Comparison of ENCODE assay signal across 24 cellular contexts in genomic region chr10:52319926-52320325, GRCh38. TPM values are rescaled to one million over a fixed set of nuclear protein-coding genes. Genes with fewer than 3 reads are reported as not detected.
A peak's percentile ranks its signal among the peaks of the same experiment; 100 is the strongest.
DNase-seq lines count a peak whose midpoint lies in the region; ATAC-seq and TF ChIP-seq lines count a peak whose summit lies in the region.
"Had no signal": no experiment of that assay in that cellular context is flagged by ENCODE, and none has a peak within 500 bp of the region (broad histone marks: within the 10 kb centered on the region; RNA-seq: fewer than 3 reads in every experiment).

No MANE protein-coding gene starts in this region.

- peak overlapping the region; percentile 97 for H2BK120ac ChIP-seq in IMR-90 (ENCODE audit: low read depth, low read length)

- H3K18ac ChIP-seq in IMR-90 (ENCODE audit: low read depth, low read length): peak overlapping the region; percentile 37

- peak overlapping the region; percentile 27; the same call in 1 of the 2 replicates for H3K14ac ChIP-seq in IMR-90 (replicated peaks; ENCODE audit: low read depth, low read length)

- dilution Hi-C loops in IMR-90 (cut with HindIII; ENCODE audit: low sequenced_read_pairs, unreplicated experiment): no loop called here

- peak overlapping the region; percentile 15; the same call in 1 of the 2 replicates for H4K5ac ChIP-seq in IMR-90 (ENCODE audit: low read depth, low read length)

- H3K4me1 ChIP-seq in IMR-90 (ENCODE audit: control insufficient read depth, insufficient read depth, low read length): peaks cover 4% of the 10 kb centered on the region; the same call in 1 of the 2 replicates

- 0 out of 2 replicates have a peak overlapping the region, but pooled peaks have one; percentile 17 for H2AK5ac ChIP-seq in IMR-90 (ENCODE audit: low read depth, low read length)

- no peak for TF ChIP-seq CTCF in AG10803 (conservative IDR thresholded peaks at IDR 0.05; ENCODE audit: low read length)
- TF ChIP-seq CTCF in IMR-90 (conservative IDR thresholded peaks at IDR 0.05; ENCODE audit: low read depth, low read length): no peak
- TF ChIP-seq CTCF in fibroblast of villous mesenchyme (IDR thresholded peaks at IDR 0.05; ENCODE audit: insufficient read depth, low read depth, low read length): no peak

- WGBS in IMR-90 (ENCODE audit: extremely low coverage in 2 of 2, insufficient read length in 1 of 2), 2 experiments: no CpG with 5 or more reads among the region's 2 CpGs

- H3K4me3 ChIP-seq in AG10803 (ENCODE audit: low read length) (no peak overlapping the region), IMR-90 (ENCODE audit: insufficient read depth, low read depth, low read length) (no peak overlapping the region), fibroblast of villous mesenchyme (ENCODE audit: low read depth, low read length) (no peak overlapping the region)
- H3K4me3 ChIP-seq: dorsolateral prefrontal cortex, ovary, thoracic aorta had no signal

- peak overlapping the region; percentile 89; the same call in 1 of the 2 replicates for H3K4ac ChIP-seq in IMR-90 (ENCODE audit: low read depth, low read length)

- H4K91ac ChIP-seq in IMR-90 (ENCODE audit: insufficient read depth, low read depth, low read length): peak overlapping the region; percentile 53

- no peak for TF ChIP-seq POLR2A in IMR-90 (IDR thresholded peaks at IDR 0.05; ENCODE audit: low read depth, low read length)

- no TSS peak for BruUV-seq in IMR-90 (replicated peaks; lab: Mats Ljungman, UMichigan)

- no peak for TF ChIP-seq RAD21 in IMR-90 (IDR thresholded peaks at IDR 0.05; ENCODE audit: low read length)

- H2AK9ac ChIP-seq in IMR-90 (replicated peaks; ENCODE audit: low read depth, low read length, poor library complexity): no peak overlapping the region

- peaks cover 0 to 20% of the 10 kb centered on the region in 2 experiments; a peak in 2 of 4 replicates for H3K79me1 ChIP-seq in IMR-90 (ENCODE audit: low read depth in 1 of 2, low read length in 2 of 2)

- no peaks in the 10 kb centered on the region for H3K27me3 ChIP-seq in IMR-90 (ENCODE audit: control insufficient read depth, insufficient read depth, low read length)
- H3K27me3 ChIP-seq: ovary had no signal

- H3K9me1 ChIP-seq in IMR-90 (ENCODE audit: insufficient read depth, low read length): 0 out of 2 replicates have a peak, but pooled peaks cover 2% of the 10 kb centered on the region

- H3K9ac ChIP-seq in IMR-90 (ENCODE audit: low read depth, low read length): no peak overlapping the region

- POLR2A ChIA-PET in IMR-90 (lab: Charles Lee; ENCODE audit: unreplicated experiment): no interaction called here

- H3K9me3 ChIP-seq in IMR-90 (ENCODE audit: control insufficient read depth, insufficient read depth, low read length): no peaks in the 10 kb centered on the region
- H3K9me3 ChIP-seq: ovary, thoracic aorta had no signal

- in situ Hi-C loops in IMR-90 (cut with MboI; ENCODE audit: low sequenced_read_pairs): no loop called here

- peak overlapping the region; percentile 13; the same call in 1 of the 2 replicates for H3K56ac ChIP-seq in IMR-90 (ENCODE audit: extremely low read depth, insufficient read depth, low read length)

- H3K36me3 ChIP-seq in IMR-90 (ENCODE audit: control insufficient read depth, insufficient read depth, low read length): peaks cover 6% of the 10 kb centered on the region; the same call in 1 of the 2 replicates
- H3K36me3 ChIP-seq: ovary, thoracic aorta had no signal

- CTCF ChIA-PET in IMR-90 (lab: Yijun Ruan, JAX): interaction anchor here (0.6 to 3.4 kb wide), 4 partner anchors 12 to 171 kb away, joined by 3 to 16 read pairs (median 4); no protein-coding TSS in a partner anchor

- H2BK15ac ChIP-seq in IMR-90 (ENCODE audit: low read depth, low read length): peak overlapping the region; percentile 33; the same call in 1 of the 3 replicates

- DNase-seq in AG10803 (ENCODE audit: low read depth) (peak; percentile 48), IMR-90 (peak; percentile 68), amniotic epithelial cell (ENCODE audit: low read depth) (peak; percentile 74), fibroblast of villous mesenchyme (ENCODE audit: low read depth) (peak; percentile 21), T-helper 2 cell (no peak), OCI-M1 (lab: John Stamatoyannopoulos, UW) (no peak)
- no peak for DNase-seq in activated CD4-positive, CD25-positive, alpha-beta regulatory T cell treated with anti-CD3 and anti-CD28 coated beads, Interleukin-2, amount 50 U/mL, for 72 hours
- no peak for DNase-seq in activated naive CD4-positive, alpha-beta T cell treated with anti-CD3 and anti-CD28 coated beads, Interleukin-2, amount 50 U/mL, for 16 hours
- DNase-seq: activated CD4-positive, alpha-beta T cell treated with anti-CD3 and anti-CD28 coated beads for 36 hours; activated CD8-positive, alpha-beta memory T cell treated with anti-CD3 and anti-CD28 coated beads, Interleukin-2, amount 50 U/mL, for 4 hours; activated naive CD8-positive, alpha-beta T cell treated with anti-CD3 and anti-CD28 coated beads, Interleukin-2, amount 50 U/mL, for 24 hours; dorsolateral prefrontal cortex; GDM1; GOT3; NCI-H1048; NCI-H1930; NCI-H446; NK-92 treated with Interleukin-12 subunit alpha and Interleukin-12 subunit beta, amount 100 ng/mL, for 24 hours; ovary; stimulated activated naive CD4-positive, alpha-beta T cell had no signal

- H3K27ac ChIP-seq in IMR-90 (ENCODE audit: insufficient read depth, low read length): peak overlapping the region; percentile 71; the same call in 1 of the 2 replicates
- H3K27ac ChIP-seq: dorsolateral prefrontal cortex, ovary, thoracic aorta had no signal

- no peaks in the 10 kb centered on the region for H4K20me1 ChIP-seq in IMR-90 (ENCODE audit: insufficient read depth, low read length)

- H2BK5ac ChIP-seq in IMR-90 (ENCODE audit: low read depth, low read length, poor library complexity, severe bottlenecking): peak overlapping the region; percentile 99

- H3K4me2 ChIP-seq in IMR-90 (ENCODE audit: low read depth, low read length): peak overlapping the region; percentile 3; the same call in 1 of the 2 replicates

- H4K8ac ChIP-seq in IMR-90 (ENCODE audit: low read depth in 2 of 2, low read length in 2 of 2): peak overlapping the region; percentile 66 to 91; a peak in 3 of 4 replicates

- no peak overlapping the region for H2AFZ ChIP-seq in IMR-90 (replicated peaks; ENCODE audit: low read length, poor library complexity)

- H2BK20ac ChIP-seq in IMR-90 (ENCODE audit: low read depth, low read length): peak overlapping the region; percentile 96

- no peak for ATAC-seq in IMR-90 (ENCODE audit: low read depth)
- ATAC-seq: activated CD4-positive, alpha-beta T cell treated with anti-CD3 and anti-CD28 coated beads for 36 hours; activated naive CD8-positive, alpha-beta T cell treated with anti-CD3 and anti-CD28 coated beads, Interleukin-2, amount 50 U/mL, for 24 hours; sciatic nerve had no signal

- H3K23ac ChIP-seq in IMR-90 (ENCODE audit: low read depth, low read length): peak overlapping the region; percentile 49; the same call in 1 of the 2 replicates

- intact Hi-C loops in IMR-90 (cut with micrococcal nuclease): loop anchor here (5.0 kb wide), 1 partner anchor 122 kb away; no protein-coding TSS in a partner anchor

TF ChIP-seq in IMR-90, 13 proteins besides CTCF, POLR2A, EP300 and RAD21:
- TF ChIP-seq BHLHE40 (IDR thresholded peaks at IDR 0.05; ENCODE audit: low read depth, low read length) (no peak), MAFK (IDR thresholded peaks at IDR 0.05; ENCODE audit: low read depth, low read length) (no peak), MXI1 (IDR thresholded peaks at IDR 0.05; ENCODE audit: borderline replicate concordance, low read depth, low read length) (no peak), SMC3 (IDR thresholded peaks at IDR 0.05; ENCODE audit: low read depth, low read length) (no peak), FOS (IDR thresholded peaks at IDR 0.05; ENCODE audit: low read depth, low read length) (no peak), RCOR1 (IDR thresholded peaks at IDR 0.05; ENCODE audit: insufficient replicate concordance, low read length) (no peak), CEBPB (IDR thresholded peaks at IDR 0.05; ENCODE audit: low read depth, low read length) (no peak), NFE2L2 (IDR thresholded peaks at IDR 0.05; ENCODE audit: low read depth, low read length) (no peak), MAZ (IDR thresholded peaks at IDR 0.05; ENCODE audit: borderline replicate concordance, low read depth, low read length) (no peak), CHD1 (IDR thresholded peaks at IDR 0.05; ENCODE audit: low read depth, low read length) (no peak), RFX5 (IDR thresholded peaks at IDR 0.05; ENCODE audit: low read depth, low read length) (no peak)
- TF ChIP-seq, protein P1, sequence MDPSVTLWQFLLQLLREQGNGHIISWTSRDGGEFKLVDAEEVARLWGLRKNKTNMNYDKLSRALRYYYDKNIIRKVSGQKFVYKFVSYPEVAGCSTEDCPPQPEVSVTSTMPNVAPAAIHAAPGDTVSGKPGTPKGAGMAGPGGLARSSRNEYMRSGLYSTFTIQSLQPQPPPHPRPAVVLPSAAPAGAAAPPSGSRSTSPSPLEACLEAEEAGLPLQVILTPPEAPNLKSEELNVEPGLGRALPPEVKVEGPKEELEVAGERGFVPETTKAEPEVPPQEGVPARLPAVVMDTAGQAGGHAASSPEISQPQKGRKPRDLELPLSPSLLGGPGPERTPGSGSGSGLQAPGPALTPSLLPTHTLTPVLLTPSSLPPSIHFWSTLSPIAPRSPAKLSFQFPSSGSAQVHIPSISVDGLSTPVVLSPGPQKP (IDR thresholded peaks at IDR 0.05; ENCODE audit: borderline replicate concordance, low read depth, low read length): no peak
- TF ChIP-seq, protein P2, sequence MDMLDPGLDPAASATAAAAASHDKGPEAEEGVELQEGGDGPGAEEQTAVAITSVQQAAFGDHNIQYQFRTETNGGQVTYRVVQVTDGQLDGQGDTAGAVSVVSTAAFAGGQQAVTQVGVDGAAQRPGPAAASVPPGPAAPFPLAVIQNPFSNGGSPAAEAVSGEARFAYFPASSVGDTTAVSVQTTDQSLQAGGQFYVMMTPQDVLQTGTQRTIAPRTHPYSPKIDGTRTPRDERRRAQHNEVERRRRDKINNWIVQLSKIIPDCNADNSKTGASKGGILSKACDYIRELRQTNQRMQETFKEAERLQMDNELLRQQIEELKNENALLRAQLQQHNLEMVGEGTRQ (IDR thresholded peaks at IDR 0.05; ENCODE audit: low read depth, low read length): no peak

RNA-seq across cellular contexts. Expression of gene DKK1, which starts 5.8 kb away (rescaled TPM):
- total RNA-seq in IMR-90 (2012; rRNA removed): 74.7 and 116 TPM in 2 replicates
- polyA plus RNA-seq in IMR-90 (2012; rRNA removed): 91.4 and 97.6 TPM in 2 replicates
- 27.7 and 37.6 TPM in 2 replicates for polyA plus RNA-seq in IMR-90 (2012; cell fraction: cytosol; rRNA removed)
- 32.2 and 46.0 TPM in 2 replicates for polyA plus RNA-seq in IMR-90 (2012; cell fraction: nucleus; rRNA removed; ENCODE audit: low replicate concordance)
- 84.4 and 138 TPM in 2 replicates for total RNA-seq in fibroblast of villous mesenchyme
- total RNA-seq: activated CD4-positive, alpha-beta T cell treated with anti-CD3 and anti-CD28 coated beads for 36 hours; activated T-helper 2 cell treated with anti-CD3 and anti-CD28 coated beads, Interferon-gamma antibody, Interleukin-2, Interleukin-4, amounts not matched to agents 10 μg/mL and 5 μg/mL and 100 μg/mL, durations not matched to agents 14 hours and 24 hours and 36 hours had no signal
- polyA plus RNA-seq: CD14-positive monocyte had no signal

Comparison
In these comparisons a context has a peak if more than half of its experiments do, and no peak if none do; other contexts are left out.
1. DNase-seq: peak in AG10803 (single experiment), IMR-90 (single experiment), amniotic epithelial cell (single experiment) and fibroblast of villous mesenchyme (single experiment); none in activated CD4-positive, CD25-positive, alpha-beta regulatory T cell treated with anti-CD3 and anti-CD28 coated beads, Interleukin-2, amount 50 U/mL, for 72 hours (single experiment), T-helper 2 cell (0 of 5), activated naive CD4-positive, alpha-beta T cell treated with anti-CD3 and anti-CD28 coated beads, Interleukin-2, amount 50 U/mL, for 16 hours (single experiment) and OCI-M1 (single experiment).